ENCODE assay signal across 8 cellular contexts in genomic region chr6:89117285-89118108, GRCh38. TPM values are rescaled to one million over a fixed set of nuclear protein-coding genes. Genes with fewer than 3 reads are reported as not detected.
A peak's percentile ranks its signal among the peaks of the same experiment; 100 is the strongest.
DNase-seq lines count a peak whose midpoint lies in the region; ATAC-seq and TF ChIP-seq lines count a peak whose summit lies in the region.

SRSF12 (minus strand) TSS chr6:89118071; CDS start chr6:89117887, 184 bp downstream.

- TF ChIP-seq CTCF in osteoblast (IDR thresholded peaks at IDR 0.05; ENCODE audit: extremely low read depth, low read depth, low read length), result no peak
- TF ChIP-seq CTCF in uterus (IDR thresholded peaks at IDR 0.05), result peak in 1 of 4 experiments; percentile 10

- H3K27ac ChIP-seq in osteoblast (ENCODE audit: low read depth, low read length) (no peak within 1 kb of the TSS), uterus (peak within 1 kb of the TSS; percentile 1 to 26)

- H4K20me1 ChIP-seq in osteoblast (ENCODE audit: insufficient read depth, low read length), result no peaks in the 10 kb centered on the region

- H3K79me2 ChIP-seq in osteoblast (ENCODE audit: insufficient read depth, low read length), result no peaks in the 10 kb centered on the region

- ATAC-seq in HG02840 (IDR thresholded peaks at IDR 0.05; ENCODE audit: low FRiP score, unreplicated experiment), result peak; percentile 65

- H3K9me3 ChIP-seq in osteoblast (ENCODE audit: low read depth, low read length) (no peaks in the 10 kb centered on the region), uterus (no peaks in the 10 kb centered on the region)

- intact Hi-C loops in uterus (cut with DNase I; ENCODE audit: low total_unique reads), result no loop called here

- H3K27me3 ChIP-seq in osteoblast (ENCODE audit: insufficient read depth, low read length) (peaks cover 21% of the 10 kb centered on the region), uterus (no peaks in the 10 kb centered on the region)

- H3K4me2 ChIP-seq in osteoblast (ENCODE audit: insufficient read depth, low read length), result peak within 1 kb of the TSS; percentile 77

- DNase-seq in DMS53 (lab: John Stamatoyannopoulos, UW) (peak; percentile 61), DMS53 treated with DMSO at 0.1 percent for 48 hours (lab: John Stamatoyannopoulos, UW; ENCODE audit: unreplicated experiment) (no peak), NCI-H774 (lab: John Stamatoyannopoulos, UW) (peak; percentile 42), foreskin melanocyte (peak; percentile 11), osteoblast (ENCODE audit: insufficient read length, low spot score, missing footprints) (peak; percentile 95), uterus (peak in 1 of 2 donors; percentile 28)
- peak; percentile 13 for DNase-seq in activated T-helper 9 cell treated with anti-CD3 and anti-CD28 coated beads, Interleukin-2, amount 50 U/mL, for 16 hours (ENCODE audit: low read depth)

- H3K4me1 ChIP-seq in osteoblast (ENCODE audit: insufficient read depth, low read length), result no peaks in the 10 kb centered on the region
- no peaks in the 10 kb centered on the region for H3K4me1 ChIP-seq in uterus

- peak within 1 kb of the TSS; percentile 65 for H2AFZ ChIP-seq in osteoblast (ENCODE audit: low read length)

- TF ChIP-seq POLR2A in uterus (IDR thresholded peaks at IDR 0.05), result no peak

- H3K36me3 ChIP-seq in osteoblast (ENCODE audit: insufficient read depth, low read length) (no peaks in the 10 kb centered on the region), uterus (no peaks in the 10 kb centered on the region)

- H3K4me3 ChIP-seq in osteoblast (ENCODE audit: insufficient read depth, low read length), result peak within 1 kb of the TSS; percentile 66
- peak within 1 kb of the TSS; percentile 42 to 65 for H3K4me3 ChIP-seq in uterus

RNA-seq across cellular contexts. Expression of gene SRSF12, which starts in this region (rescaled TPM):
- under 0.01 and 0.29 TPM in 2 replicates for total RNA-seq in osteoblast
- total RNA-seq in uterus, result 10 to 100 TPM in 1 of 4 donors, 1 to 10 TPM in 1, not detected in 2; 2.8 to 12.7 TPM

Comparison
In these comparisons a context has a peak if more than half of its experiments do, and no peak if none do; other contexts are left out.
1. Peak in DNase-seq, H3K4me3 ChIP-seq and H3K4me2 ChIP-seq in osteoblast; RNA of the gene not detected or under 1 TPM.